13 cellular contexts compared by ENCODE assay signal in the genomic region with DNA sequence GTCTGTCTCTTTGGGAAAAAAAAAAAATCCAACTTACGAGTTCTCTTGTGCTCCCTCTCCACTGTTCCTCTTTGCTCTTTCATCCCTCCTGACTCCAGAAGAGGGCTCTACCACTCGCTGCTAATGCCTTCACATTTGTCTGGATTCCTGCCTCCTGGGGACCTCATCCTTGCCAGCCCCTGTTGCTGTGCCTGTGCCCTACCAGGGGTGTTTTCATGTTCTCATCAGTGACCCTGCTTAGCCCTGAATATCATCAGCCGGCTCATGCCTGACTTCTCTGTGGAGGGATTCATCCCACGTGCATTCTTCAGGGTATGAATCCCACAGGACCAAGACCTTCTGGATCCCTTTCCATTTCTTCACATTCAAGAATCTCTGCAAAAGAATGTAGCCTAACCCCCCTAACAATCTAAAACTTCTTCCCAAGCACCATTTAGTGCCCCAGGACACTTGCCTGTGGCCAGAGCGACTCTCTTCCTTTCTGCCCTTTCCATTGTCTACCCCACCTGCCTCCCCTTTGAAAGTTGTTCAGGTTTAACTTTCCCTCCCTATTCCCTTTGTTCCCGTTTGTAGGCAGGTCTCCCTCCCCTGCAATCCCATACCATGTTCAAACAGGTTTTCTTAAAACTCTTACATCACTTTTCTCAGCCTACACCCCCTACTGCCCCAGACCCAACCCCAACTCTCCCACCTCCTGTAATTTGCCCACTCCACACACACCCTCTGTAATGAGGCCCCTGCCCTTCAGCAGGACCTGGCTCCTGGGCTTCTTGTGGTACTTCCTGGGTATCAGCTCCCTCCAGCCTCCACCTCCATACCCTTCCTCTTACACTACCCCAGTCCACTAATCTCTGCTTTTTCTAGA. TPM values are rescaled to one million over a fixed set of nuclear protein-coding genes. Genes with fewer than 3 reads are reported as not detected.
A peak's percentile ranks its signal among the peaks of the same experiment; 100 is the strongest.
DNase-seq lines count a peak whose midpoint lies in the region; ATAC-seq and TF ChIP-seq lines count a peak whose summit lies in the region.
"Had no signal": no experiment of that assay in that cellular context is flagged by ENCODE, and none has a peak within 500 bp of the region (broad histone marks: within the 10 kb centered on the region; RNA-seq: fewer than 3 reads in every experiment).

No MANE protein-coding gene starts in this region.

- H3K27me3 ChIP-seq in adipocyte (replicated peaks; ENCODE audit: control insufficient read depth, insufficient read depth, low read length) = no peaks in the 10 kb centered on the region
- H3K27me3 ChIP-seq in left lung = no peaks in the 10 kb centered on the region
- H3K27me3 ChIP-seq: ascending aorta had no signal

- TF ChIP-seq CTCF in left lung (IDR thresholded peaks at IDR 0.05) = no peak

- peak overlapping the region; percentile 25 to 72 for H3K27ac ChIP-seq in left lung
- H3K27ac ChIP-seq: ascending aorta, C4-2B had no signal

- no peak for ATAC-seq in stimulated activated naive CD8-positive, alpha-beta T cell treated with anti-CD3 and anti-CD28 coated beads, Interleukin-15, amount 100 ng/mL, for 72 hours
- ATAC-seq in left lung (peak; percentile 6), GM21619 (IDR thresholded peaks at IDR 0.05; ENCODE audit: unreplicated experiment) (no peak), GM18873 (IDR thresholded peaks at IDR 0.05; ENCODE audit: low FRiP score, unreplicated experiment) (no peak)

- no peak overlapping the region for H3K9ac ChIP-seq in adipocyte (ENCODE audit: low read length)

- H3K4me3 Mint-ChIP-seq in stimulated activated naive CD8-positive, alpha-beta T cell treated with anti-CD3 and anti-CD28 coated beads, Interleukin-15, Interleukin-2, amounts not matched to agents 100 ng/mL and 50 ng/mL, for 24 hours = no peak overlapping the region
- H3K4me3 Mint-ChIP-seq in stimulated activated naive CD8-positive, alpha-beta T cell treated with anti-CD3 and anti-CD28 coated beads, Interleukin-15, amount 100 ng/mL, for 72 hours = no peak overlapping the region

- H3K9me3 Mint-ChIP-seq in stimulated activated naive CD8-positive, alpha-beta T cell treated with anti-CD3 and anti-CD28 coated beads, Interleukin-15, Interleukin-2, amounts not matched to agents 100 ng/mL and 50 ng/mL, for 24 hours = no peaks in the 10 kb centered on the region
- no peaks in the 10 kb centered on the region for H3K9me3 Mint-ChIP-seq in stimulated activated naive CD8-positive, alpha-beta T cell treated with anti-CD3 and anti-CD28 coated beads, Interleukin-15, amount 100 ng/mL, for 72 hours

- H3K9me3 ChIP-seq in adipocyte (ENCODE audit: control insufficient read depth, low read length) = no peaks in the 10 kb centered on the region
- no peaks in the 10 kb centered on the region for H3K9me3 ChIP-seq in left lung
- H3K9me3 ChIP-seq: ascending aorta had no signal

- H3K27ac Mint-ChIP-seq in stimulated activated naive CD8-positive, alpha-beta T cell treated with anti-CD3 and anti-CD28 coated beads, Interleukin-15, Interleukin-2, amounts not matched to agents 100 ng/mL and 50 ng/mL, for 24 hours = peak overlapping the region; percentile 51
- peak overlapping the region in 1 of 2 donors; percentile 9 for H3K27ac Mint-ChIP-seq in stimulated activated naive CD8-positive, alpha-beta T cell treated with anti-CD3 and anti-CD28 coated beads, Interleukin-15, amount 100 ng/mL, for 72 hours

- no peaks in the 10 kb centered on the region for H3K27me3 Mint-ChIP-seq in stimulated activated naive CD8-positive, alpha-beta T cell treated with anti-CD3 and anti-CD28 coated beads, Interleukin-15, Interleukin-2, amounts not matched to agents 100 ng/mL and 50 ng/mL, for 24 hours
- H3K27me3 Mint-ChIP-seq in stimulated activated naive CD8-positive, alpha-beta T cell treated with anti-CD3 and anti-CD28 coated beads, Interleukin-15, amount 100 ng/mL, for 72 hours = no peaks in the 10 kb centered on the region

- DNase-seq in stimulated activated naive CD8-positive, alpha-beta T cell treated with anti-CD3 and anti-CD28 coated beads, Interleukin-15, amount 100 ng/mL, for 72 hours = no peak
- DNase-seq in adipocyte (ENCODE audit: low read depth) (peak; percentile 33), left lung (no peak), cortex of kidney (lab: John Stamatoyannopoulos, UW) (no peak), NCI-H2227 treated with DMSO at 0.1 percent for 48 hours (lab: John Stamatoyannopoulos, UW) (no peak)
- DNase-seq: activated CD4-positive, alpha-beta T cell treated with anti-CD3 and anti-CD28 coated beads, Interleukin-2, amount 50 U/mL, for 1 hour; foreskin melanocyte; NCI-H1092 treated with DMSO at 0.1 percent for 48 hours had no signal

- intact Hi-C loops in left lung (cut with DNase I) = no loop called here

- H3K4me1 ChIP-seq in adipocyte (ENCODE audit: control insufficient read depth, insufficient read depth, low read length) = peaks cover 41% of the 10 kb centered on the region
- peaks cover 36 to 83% of the 10 kb centered on the region in 2 donors for H3K4me1 ChIP-seq in left lung

- H3K4me1 Mint-ChIP-seq in stimulated activated naive CD8-positive, alpha-beta T cell treated with anti-CD3 and anti-CD28 coated beads, Interleukin-15, Interleukin-2, amounts not matched to agents 100 ng/mL and 50 ng/mL, for 24 hours (ENCODE audit: low read depth) = peaks cover 83% of the 10 kb centered on the region
- peaks cover 78% of the 10 kb centered on the region for H3K4me1 Mint-ChIP-seq in stimulated activated naive CD8-positive, alpha-beta T cell treated with anti-CD3 and anti-CD28 coated beads, Interleukin-15, amount 100 ng/mL, for 72 hours

- peaks cover 20% of the 10 kb centered on the region for H3K36me3 Mint-ChIP-seq in stimulated activated naive CD8-positive, alpha-beta T cell treated with anti-CD3 and anti-CD28 coated beads, Interleukin-15, Interleukin-2, amounts not matched to agents 100 ng/mL and 50 ng/mL, for 24 hours (ENCODE audit: low read depth)

- H3K4me3 ChIP-seq in adipocyte (ENCODE audit: low read length) (no peak overlapping the region), left lung (no peak overlapping the region)
- H3K4me3 ChIP-seq: ascending aorta had no signal

- peaks cover 7% of the 10 kb centered on the region for H3K36me3 ChIP-seq in adipocyte (ENCODE audit: control insufficient read depth, insufficient read depth, low read length, severe bottlenecking)
- H3K36me3 ChIP-seq in left lung = no peaks in the 10 kb centered on the region
- H3K36me3 ChIP-seq: ascending aorta had no signal

RNA-seq across cellular contexts. Expression of gene RREB1, which starts 50.2 kb away (rescaled TPM):
- 10 to 100 TPM; 49.3 to 54.0 TPM for total RNA-seq in left lung
